27 cellular contexts compared by ENCODE assay signal in genomic region chr6:17687136-17687535, GRCh38. TPM values are rescaled to one million over a fixed set of nuclear protein-coding genes. Genes with fewer than 3 reads are reported as not detected.
DNase-seq lines count a peak whose midpoint lies in the region; ATAC-seq, FAIRE-seq and TF ChIP-seq lines count a peak whose summit lies in the region.
"Had no signal": no experiment of that assay in that cellular context is flagged by ENCODE, and none has a peak within 500 bp of the region (broad histone marks: within the 10 kb centered on the region; RNA-seq: fewer than 3 reads in every experiment).

No MANE protein-coding gene starts in this region.

- CTCF ChIA-PET in HepG2 (lab: Yijun Ruan, JAX; ENCODE audit: low intra/inter-chr PET ratio, low total read pairs) = no interaction called here
- CTCF ChIA-PET in PC-3 (lab: Charles Lee) = no interaction called here

- POLR2A ChIA-PET in HepG2 (lab: Yijun Ruan, JAX) (interaction anchor here (1.5 kb wide), 1 partner anchor 19 kb away, joined by 3 read pairs; the partner anchor contains the start of gene NUP153), PC-3 (lab: Charles Lee; ENCODE audit: unreplicated experiment) (no interaction called here)

- H3K27me3 ChIP-seq in HepG2 (ENCODE audit: control insufficient read depth in 1 of 2, insufficient read depth in 2 of 2, low read length in 2 of 2) (no peaks in the 10 kb centered on the region), right lobe of liver (no peaks in the 10 kb centered on the region), PC-3 (ENCODE audit: low read length) (no peaks in the 10 kb centered on the region)
- H3K27me3 ChIP-seq: neural progenitor cell, suprapubic skin had no signal

- H3K9me2 ChIP-seq in PC-3 (replicated peaks; ENCODE audit: low read length) = no peaks in the 10 kb centered on the region

- H3K36me3 Mint-ChIP-seq in central memory CD8-positive, alpha-beta T cell (ENCODE audit: insufficient read depth) = peaks cover 40% of the 10 kb centered on the region
- H3K36me3 Mint-ChIP-seq in osteocyte (ENCODE audit: unreplicated experiment) = peaks cover 18% of the 10 kb centered on the region

- H3K4me3 ChIP-seq in HepG2 (replicated peaks in 1 of 3; ENCODE audit: insufficient read depth in 1 of 3, low read depth in 2 of 3, low read length in 3 of 3) (no peak overlapping the region), right lobe of liver (no peak overlapping the region), PC-3 (ENCODE audit: low read length) (no peak overlapping the region)
- H3K4me3 ChIP-seq: mucosa of descending colon, neural progenitor cell, suprapubic skin had no signal

- in situ Hi-C loops in HepG2 (cut with HindIII; ENCODE audit: extremely low pct_ligation_motif_present, low pct_unique_long_range_greater_than_20kb) = no loop called here

- TF ChIP-seq RAD21 in HepG2 (CRISPR knock-in tag; IDR thresholded peaks at IDR 0.05) = no peak

- DNase-seq in HepG2 (ENCODE audit: low spot score) (no peak), right lobe of liver (no peak), PC-3 (no peak), osteocyte (ENCODE audit: extremely low spot score, unreplicated experiment) (no peak), NCI-H226 (no peak), COR-L47 (lab: John Stamatoyannopoulos, UW) (no peak)
- no peak for DNase-seq in central memory CD8-positive, alpha-beta T cell (ENCODE audit: low spot score in 2 of 2)
- DNase-seq: activated CD4-positive, alpha-beta T cell treated with anti-CD3 and anti-CD28 coated beads, Interleukin-2, amount 50 U/mL, for 1 hour; activated CD8-positive, alpha-beta memory T cell treated with anti-CD3 and anti-CD28 coated beads, Interleukin-2, amount 50 U/mL, for 48 hours; activated effector memory CD4-positive, alpha-beta T cell treated with anti-CD3 and anti-CD28 coated beads, Interleukin-2, amount 50 U/mL, for 16 hours; DMS153; GOT3; Kasumi-1; kidney; mucosa of descending colon; MV-4-11; NCI-H146; NCI-H2107; stimulated activated CD4-positive, alpha-beta T cell treated with anti-CD3 and anti-CD28 coated beads, Interleukin-4, amount 100 ng/mL, for 24 hours had no signal

- peak overlapping the region; percentile 36 for H3K27ac Mint-ChIP-seq in central memory CD8-positive, alpha-beta T cell (ENCODE audit: low read depth)
- peak overlapping the region; percentile 58 for H3K27ac Mint-ChIP-seq in osteocyte (ENCODE audit: unreplicated experiment)
- H3K27ac Mint-ChIP-seq: neural progenitor cell; stimulated activated effector memory CD8-positive, alpha-beta T cell treated with anti-CD3 and anti-CD28 coated beads, Interleukin-12 subunit alpha, Interleukin-12 subunit beta, amount 100 ng/mL, for 72 hours had no signal

- H3K9me3 ChIP-seq in HepG2 (ENCODE audit: low read length) = no peaks in the 10 kb centered on the region
- no peaks in the 10 kb centered on the region for H3K9me3 ChIP-seq in right lobe of liver
- H3K9me3 ChIP-seq in PC-3 (ENCODE audit: low read length) = no peaks in the 10 kb centered on the region
- H3K9me3 ChIP-seq: mucosa of descending colon, suprapubic skin had no signal

- no peaks in the 10 kb centered on the region for H3K9me3 Mint-ChIP-seq in central memory CD8-positive, alpha-beta T cell
- no peaks in the 10 kb centered on the region for H3K9me3 Mint-ChIP-seq in osteocyte (ENCODE audit: unreplicated experiment)
- H3K9me3 Mint-ChIP-seq: brain; neural progenitor cell; stimulated activated effector memory CD8-positive, alpha-beta T cell treated with anti-CD3 and anti-CD28 coated beads, Interleukin-12 subunit alpha, Interleukin-12 subunit beta, amount 100 ng/mL, for 72 hours had no signal

- TF ChIP-seq EP300 in HepG2 (IDR thresholded peaks at IDR 0.05; ENCODE audit: low read depth in 2 of 2, low read length in 2 of 2) (no peak), HepG2 (CRISPR knock-in tag; IDR thresholded peaks at IDR 0.05; ENCODE audit: borderline replicate concordance) (no peak)

- H3K4me2 ChIP-seq in HepG2 (ENCODE audit: low read depth, low read length) = no peak overlapping the region
- H3K4me2 ChIP-seq in PC-3 (ENCODE audit: low read length) = no peak overlapping the region
- H3K4me2 ChIP-seq: neural progenitor cell had no signal

- ATAC-seq in HepG2 (no peak), right lobe of liver (no peak), PC-3 (no peak)
- ATAC-seq in central memory CD8-positive, alpha-beta T cell (replicated peaks; ENCODE audit: extremely low read depth, poor library complexity, severe bottlenecking) = no peak
- ATAC-seq: mucosa of descending colon; sciatic nerve; stimulated activated effector memory CD8-positive, alpha-beta T cell treated with anti-CD3 and anti-CD28 coated beads, Interleukin-12 subunit alpha, Interleukin-12 subunit beta, amount 100 ng/mL, for 72 hours had no signal

- H3K79me2 ChIP-seq in HepG2 (ENCODE audit: insufficient read depth, low read length) = peaks cover 92% of the 10 kb centered on the region
- H3K79me2 ChIP-seq in PC-3 (ENCODE audit: low read length) = peaks cover 94% of the 10 kb centered on the region

- no peak for FAIRE-seq in HepG2 (lab: Jason Lieb, UNC)
- FAIRE-seq: kidney had no signal

- H4K20me1 ChIP-seq in HepG2 (ENCODE audit: insufficient read depth, low read length) (peaks cover 31% of the 10 kb centered on the region), PC-3 (ENCODE audit: low read length) (peaks cover 64% of the 10 kb centered on the region)

- WGBS in HepG2 (ENCODE audit: low lambda C conversion rate) = 100% methylated on average over 1 of the region's 1 CpG
- 60% methylated on average over 1 of the region's 1 CpG for WGBS in right lobe of liver (ENCODE audit: insufficient coverage, low coverage, low lambda C conversion rate, missing lambda C conversion rate)

- H3K9ac ChIP-seq in HepG2 (ENCODE audit: insufficient read depth, low read depth, low read length) (no peak overlapping the region), PC-3 (ENCODE audit: low read length) (no peak overlapping the region)
- H3K9ac ChIP-seq: neural progenitor cell had no signal

- intact Hi-C loops in HepG2 (cut with micrococcal nuclease; ENCODE audit: unreplicated experiment) = no loop called here
- intact Hi-C loops in right lobe of liver (cut with DNase I) = no loop called here
- intact Hi-C loops in PC-3 (cut with micrococcal nuclease) = no loop called here

- BruUV-seq in HepG2 (replicated peaks; lab: Mats Ljungman, UMichigan) (TSS peak; percentile 25), PC-3 (replicated peaks; lab: Mats Ljungman, UMichigan) (TSS peak; percentile 13)

- H2AFZ ChIP-seq in HepG2 (ENCODE audit: low read length) (no peak overlapping the region), PC-3 (ENCODE audit: low read length) (no peak overlapping the region)
- H2AFZ ChIP-seq: neural progenitor cell had no signal

- no peaks in the 10 kb centered on the region for H3F3A ChIP-seq in PC-3 (ENCODE audit: low read length, unreplicated experiment)

- peaks cover 7 to 58% of the 10 kb centered on the region in 2 experiments for H3K36me3 ChIP-seq in HepG2 (replicated peaks in 1 of 2; ENCODE audit: control insufficient read depth in 1 of 2, insufficient read depth in 2 of 2, low read length in 2 of 2)
- H3K36me3 ChIP-seq in right lobe of liver = peaks cover 0 to 7% (median 0%) of the 10 kb centered on the region in 4 donors
- peaks cover 42% of the 10 kb centered on the region for H3K36me3 ChIP-seq in PC-3 (ENCODE audit: low read depth, low read length)

- no peak overlapping the region for H3K4me3 Mint-ChIP-seq in central memory CD8-positive, alpha-beta T cell
- no peak overlapping the region for H3K4me3 Mint-ChIP-seq in osteocyte (ENCODE audit: unreplicated experiment)
- H3K4me3 Mint-ChIP-seq: brain; neural progenitor cell; stimulated activated effector memory CD8-positive, alpha-beta T cell treated with anti-CD3 and anti-CD28 coated beads, Interleukin-12 subunit alpha, Interleukin-12 subunit beta, amount 100 ng/mL, for 72 hours had no signal

- no peak for TF ChIP-seq POLR2A in HepG2 (IDR thresholded peaks at IDR 0.05; ENCODE audit: insufficient read depth in 1 of 2, low read depth in 2 of 2, low read length in 2 of 2)
- no peak for TF ChIP-seq POLR2A in right lobe of liver (IDR thresholded peaks at IDR 0.05)

- TF ChIP-seq CTCF in HepG2 (CRISPR knock-in tag; IDR thresholded peaks at IDR 0.05) (no peak), right lobe of liver (IDR thresholded peaks at IDR 0.05) (no peak), PC-3 (conservative IDR thresholded peaks at IDR 0.05; ENCODE audit: low read depth, low read length) (no peak), osteocyte (IDR thresholded peaks at IDR 0.05) (no peak)

- no peaks in the 10 kb centered on the region for H3K27me3 Mint-ChIP-seq in central memory CD8-positive, alpha-beta T cell
- H3K27me3 Mint-ChIP-seq in osteocyte (ENCODE audit: unreplicated experiment) = no peaks in the 10 kb centered on the region
- H3K27me3 Mint-ChIP-seq: brain, progenitor cell of endocrine pancreas had no signal

- peaks cover 56% of the 10 kb centered on the region for H3K4me1 Mint-ChIP-seq in central memory CD8-positive, alpha-beta T cell
- peaks cover 24% of the 10 kb centered on the region for H3K4me1 Mint-ChIP-seq in osteocyte (ENCODE audit: unreplicated experiment)
- H3K4me1 Mint-ChIP-seq: neural progenitor cell had no signal

- no peak overlapping the region for H3K27ac ChIP-seq in HepG2 (ENCODE audit: extremely low read length, insufficient read depth, low read length)
- no peak overlapping the region for H3K27ac ChIP-seq in right lobe of liver
- H3K27ac ChIP-seq in PC-3 (ENCODE audit: low read length) = no peak overlapping the region
- H3K27ac ChIP-seq: epithelial cell of prostate, HL-60, neural progenitor cell, suprapubic skin had no signal

- H3K4me1 ChIP-seq in HepG2 (ENCODE audit: insufficient read depth, low read length) = no peaks in the 10 kb centered on the region
- no peaks in the 10 kb centered on the region for H3K4me1 ChIP-seq in right lobe of liver
- H3K4me1 ChIP-seq in PC-3 (ENCODE audit: insufficient read depth, low read length) = no peaks in the 10 kb centered on the region
- H3K4me1 ChIP-seq: neural progenitor cell had no signal

RNA-seq across cellular contexts. Expression of gene NUP153, which starts 19.6 kb away (rescaled TPM):
- total RNA-seq in HepG2 (2016; rRNA removed; fragmentation: Illumina TruSeq; extraction: Trizol) (55.2 and 93.0 TPM in 2 replicates), right lobe of liver (10 to 100 TPM; 14.6 to 20.8 (median 19.0) TPM), PC-3 (2014; rRNA removed) (48.3 and 48.5 TPM in 2 replicates), osteocyte (32.6 and 34.6 TPM in 2 replicates)
- total RNA-seq in HepG2 (2016; cell fraction: cytosol; rRNA removed; fragmentation: Illumina TruSeq; extraction: Trizol; ENCODE audit: low read depth) = 10.5 and 11.6 TPM in 2 replicates
- 53.1 and 86.9 TPM in 2 replicates for total RNA-seq in HepG2 (2016; cell fraction: insoluble cytoplasmic fraction; rRNA removed; fragmentation: Illumina TruSeq; extraction: Trizol)
- 26.2 and 29.5 TPM in 2 replicates for total RNA-seq in HepG2 (2016; cell fraction: membrane; rRNA removed; fragmentation: Illumina TruSeq; extraction: Trizol)
- total RNA-seq in HepG2 (2016; cell fraction: nucleus; rRNA removed; fragmentation: Illumina TruSeq; extraction: Trizol) = 55.4 and 57.9 TPM in 2 replicates
- 24.5 and 29.8 TPM in 2 replicates for polyA plus RNA-seq in HepG2 (2011; rRNA removed)
- 15.6 and 20.2 TPM in 2 replicates for polyA plus RNA-seq in HepG2 (2011; cell fraction: cytosol; rRNA removed)
- polyA plus RNA-seq in HepG2 (2011; cell fraction: nucleus; rRNA removed) = 19.1 and 21.8 TPM in 2 replicates
- 28.8 and 33.6 TPM in 2 replicates for polyA plus RNA-seq in HepG2 (2012)
- polyA plus RNA-seq in HepG2 (2016; cell fraction: cytosol; fragmentation: Illumina TruSeq; extraction: Trizol; ENCODE audit: low read depth) = 1.2 and 1.7 TPM in 2 replicates
- polyA plus RNA-seq in HepG2 (2016; cell fraction: insoluble cytoplasmic fraction; fragmentation: Illumina TruSeq; extraction: Trizol; ENCODE audit: low read depth) = 63.9 and 66.2 TPM in 2 replicates
- polyA plus RNA-seq in HepG2 (2016; cell fraction: membrane; fragmentation: Illumina TruSeq; extraction: Trizol; ENCODE audit: low read depth) = 5.1 and 6.2 TPM in 2 replicates
- 50.4 and 54.2 TPM in 2 replicates for polyA plus RNA-seq in HepG2 (2016; cell fraction: nucleus; fragmentation: Illumina TruSeq; extraction: Trizol; ENCODE audit: insufficient read depth, low read depth)
- polyA minus RNA-seq in HepG2 (2011; rRNA and poly(A)+ RNA removed; ENCODE audit: low replicate concordance) = 43.1 and 56.1 TPM in 2 replicates
- polyA minus RNA-seq in HepG2 (2011; cell fraction: cytosol; rRNA and poly(A)+ RNA removed) = 32.8 and 33.8 TPM in 2 replicates
- 47.4 and 49.2 TPM in 2 replicates for polyA minus RNA-seq in HepG2 (2011; cell fraction: nucleus; rRNA and poly(A)+ RNA removed)
